8 cellular contexts compared by ENCODE assay signal in the genomic region with DNA sequence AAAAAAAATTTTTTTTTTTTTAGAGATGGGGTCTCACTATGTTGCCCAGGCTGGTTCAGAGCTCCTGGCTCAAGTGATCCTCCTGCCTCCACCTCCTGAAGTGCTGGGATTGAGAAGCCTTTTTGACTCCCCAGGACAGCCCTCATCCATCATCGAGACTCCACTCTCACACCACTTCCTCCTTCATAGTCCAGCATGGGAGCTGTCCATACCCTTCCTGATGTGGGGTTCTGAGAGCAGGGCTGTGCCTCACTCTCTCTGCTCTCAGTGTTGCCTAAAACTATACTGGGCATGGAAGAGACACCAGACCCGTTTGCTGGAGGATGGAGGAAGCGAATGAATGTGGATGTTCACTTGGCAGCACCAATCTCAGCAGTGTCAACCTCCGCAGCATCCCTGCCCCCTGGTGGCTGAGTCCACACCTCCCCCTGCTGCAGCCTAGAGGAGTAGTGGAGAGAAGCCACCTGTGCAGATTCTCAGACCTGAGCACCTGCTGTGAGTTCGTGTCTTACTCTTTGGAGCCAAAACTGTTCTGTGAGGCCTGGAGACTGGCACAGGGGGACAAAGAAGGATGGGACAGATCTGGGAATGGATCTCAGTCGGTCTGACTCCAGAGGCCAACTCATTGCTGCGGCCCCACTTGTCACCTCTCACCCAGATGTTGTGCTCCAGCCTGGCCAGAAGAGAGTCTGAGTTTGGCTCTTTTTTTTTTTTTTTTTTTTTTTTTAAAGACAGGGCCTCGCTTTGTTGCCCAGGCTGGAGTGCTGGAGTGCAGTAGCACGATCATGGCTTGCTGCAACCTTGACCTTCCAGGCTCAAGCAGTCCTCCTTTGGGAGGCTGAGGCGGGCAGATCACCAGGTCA. TPM values are rescaled to one million over a fixed set of nuclear protein-coding genes. Genes with fewer than 3 reads are reported as not detected.
DNase-seq lines count a peak whose midpoint lies in the region; ATAC-seq and TF ChIP-seq lines count a peak whose summit lies in the region.

No MANE protein-coding gene starts in this region.

- no peaks in the 10 kb centered on the region for H3K36me3 ChIP-seq in transverse colon

- no peaks in the 10 kb centered on the region for H3K36me3 Mint-ChIP-seq in activated CD8-positive, alpha-beta T cell treated with anti-CD3 and anti-CD28 coated beads, Interleukin-2, amount 10 ng/mL, durations not matched to agents 7 days and 5 days (ENCODE audit: low read depth)
- H3K36me3 Mint-ChIP-seq in neural crest cell (ENCODE audit: low read depth), result no peaks in the 10 kb centered on the region

- no peak overlapping the region for H3K4me3 Mint-ChIP-seq in activated CD8-positive, alpha-beta T cell treated with anti-CD3 and anti-CD28 coated beads, Interleukin-2, amount 10 ng/mL, durations not matched to agents 7 days and 5 days
- no peak overlapping the region for H3K4me3 Mint-ChIP-seq in neural crest cell

- no peak overlapping the region for H3K4me3 ChIP-seq in transverse colon

- H3K4me1 ChIP-seq in transverse colon, result peaks cover 0 to 16% (median 14%) of the 10 kb centered on the region in 4 donors

- TF ChIP-seq CTCF in neural crest cell (conservative IDR thresholded peaks at IDR 0.05) (peak; percentile 76), transverse colon (IDR thresholded peaks at IDR 0.05) (peak; percentile 76 to 94 (median 88))

- TF ChIP-seq EP300 in transverse colon (IDR thresholded peaks at IDR 0.05; ENCODE audit: low read depth), result no peak

- peaks cover 14% of the 10 kb centered on the region for H3K27me3 Mint-ChIP-seq in activated CD8-positive, alpha-beta T cell treated with anti-CD3 and anti-CD28 coated beads, Interleukin-2, amount 10 ng/mL, durations not matched to agents 7 days and 5 days (ENCODE audit: low read depth)
- H3K27me3 Mint-ChIP-seq in neural crest cell (ENCODE audit: low read depth), result peaks cover 48% of the 10 kb centered on the region

- POLR2A ChIA-PET in activated CD8-positive, alpha-beta T cell treated with anti-CD3 and anti-CD28 coated beads, Interleukin-2, amount 10 ng/mL, durations not matched to agents 7 days and 5 days (lab: Charles Lee), result no interaction called here

- no peaks in the 10 kb centered on the region for H3K9me3 Mint-ChIP-seq in activated CD8-positive, alpha-beta T cell treated with anti-CD3 and anti-CD28 coated beads, Interleukin-2, amount 10 ng/mL, durations not matched to agents 7 days and 5 days (ENCODE audit: insufficient read depth)
- H3K9me3 Mint-ChIP-seq in neural crest cell, result no peaks in the 10 kb centered on the region

- H3K9me3 ChIP-seq in transverse colon, result no peaks in the 10 kb centered on the region

- H3K27ac ChIP-seq in transverse colon, result no peak overlapping the region

- intact Hi-C loops in transverse colon (cut with DNase I; ENCODE audit: low total_unique reads), result loop anchor here (2.0 kb wide), 1 partner anchor 29 kb away; no protein-coding TSS in a partner anchor

- peak; percentile 52 for ATAC-seq in HG03045 (IDR thresholded peaks at IDR 0.05; ENCODE audit: unreplicated experiment)
- peak; percentile 96 for ATAC-seq in activated CD8-positive, alpha-beta T cell treated with anti-CD3 and anti-CD28 coated beads, Interleukin-2, amount 10 ng/mL, durations not matched to agents 7 days and 5 days
- peak; percentile 93 for ATAC-seq in esophagus mucosa
- ATAC-seq in HG02840 (IDR thresholded peaks at IDR 0.05; ENCODE audit: low FRiP score, unreplicated experiment), result no peak

- WGBS in transverse colon (ENCODE audit: low coverage in 1 of 2), 2 donors, result 45% methylated on average over 10 of the region's 10 CpGs; no CpG with 5 or more reads in 1 of the 2 donors

- H3K4me1 Mint-ChIP-seq in activated CD8-positive, alpha-beta T cell treated with anti-CD3 and anti-CD28 coated beads, Interleukin-2, amount 10 ng/mL, durations not matched to agents 7 days and 5 days (ENCODE audit: low read depth), result no peaks in the 10 kb centered on the region
- peaks cover 15% of the 10 kb centered on the region for H3K4me1 Mint-ChIP-seq in neural crest cell

- in situ Hi-C loops in transverse colon (cut with MboI; ENCODE audit: low pct_ligation_motif_present in 1 of 4, low pct_unique_long_range_greater_than_20kb in 1 of 4, low sequenced_read_pairs in 3 of 4), result no loop called here

- no peak overlapping the region for H3K27ac Mint-ChIP-seq in activated CD8-positive, alpha-beta T cell treated with anti-CD3 and anti-CD28 coated beads, Interleukin-2, amount 10 ng/mL, durations not matched to agents 7 days and 5 days
- H3K27ac Mint-ChIP-seq in neural crest cell (ENCODE audit: unreplicated experiment), result no peak overlapping the region

- no peaks in the 10 kb centered on the region for H3K27me3 ChIP-seq in transverse colon

- peak; percentile 46 for DNase-seq in DMS114 treated with DMSO at 0.1 percent for 48 hours (lab: John Stamatoyannopoulos, UW; ENCODE audit: unreplicated experiment)
- DNase-seq in NCI-H82 treated with DMSO at 0.1 percent for 48 hours (lab: John Stamatoyannopoulos, UW; ENCODE audit: unreplicated experiment), result peak; percentile 34
- peak; percentile 84 for DNase-seq in activated CD8-positive, alpha-beta T cell treated with anti-CD3 and anti-CD28 coated beads, Interleukin-2, amount 10 ng/mL, durations not matched to agents 7 days and 5 days
- peak; percentile 59 for DNase-seq in neural crest cell (ENCODE audit: low read depth, low spot score)
- DNase-seq in transverse colon, result peak; percentile 89

- TF ChIP-seq POLR2A in transverse colon (IDR thresholded peaks at IDR 0.05), result no peak

- CTCF ChIA-PET in activated CD8-positive, alpha-beta T cell treated with anti-CD3 and anti-CD28 coated beads, Interleukin-2, amount 10 ng/mL, durations not matched to agents 7 days and 5 days (lab: Charles Lee), result interaction anchor here (1.0 to 2.1 kb wide), 6 partner anchors 9 to 195 kb away, joined by 3 to 9 read pairs (median 4); a partner anchor contains a TSS

RNA-seq across cellular contexts. Expression of a gene that starts 17.7 kb away (rescaled TPM):
- not detected for total RNA-seq in activated CD8-positive, alpha-beta T cell treated with anti-CD3 and anti-CD28 coated beads, Interleukin-2, amount 10 ng/mL, durations not matched to agents 7 days and 5 days
- total RNA-seq in esophagus mucosa, result 15.9 TPM
- total RNA-seq in neural crest cell, result not detected in 2 replicates
- 100 to 1,000 TPM; 229 to 300 (median 272) TPM for total RNA-seq in transverse colon

RNA-seq across cellular contexts. Expression of a gene that starts 23.5 kb away (rescaled TPM):
- not detected for total RNA-seq in activated CD8-positive, alpha-beta T cell treated with anti-CD3 and anti-CD28 coated beads, Interleukin-2, amount 10 ng/mL, durations not matched to agents 7 days and 5 days
- not detected for total RNA-seq in esophagus mucosa
- total RNA-seq in neural crest cell, result 0.23 TPM in 1 of 2 replicates, not detected in the other
- total RNA-seq in transverse colon, result under 1 TPM in 1 of 4 donors, not detected in 3; 0.48 TPM

RNA-seq across cellular contexts. Expression of a gene that starts 50.7 kb away (rescaled TPM):
- 10 to 100 TPM; 55.2 to 58.0 TPM for total RNA-seq in activated CD8-positive, alpha-beta T cell treated with anti-CD3 and anti-CD28 coated beads, Interleukin-2, amount 10 ng/mL, durations not matched to agents 7 days and 5 days
- total RNA-seq in esophagus mucosa, result 44.0 TPM
- total RNA-seq in neural crest cell, result 49.0 and 52.4 TPM in 2 replicates
- total RNA-seq in transverse colon, result 10 to 100 TPM; 12.3 to 61.7 (median 49.9) TPM

Comparison
In these comparisons a context has a peak if more than half of its experiments do, and no peak if none do; other contexts are left out.
1. DNase-seq: peak in every context shown above with its lines; median percentile 89 in transverse colon; 84 in activated CD8-positive, alpha-beta T cell treated with anti-CD3 and anti-CD28 coated beads, Interleukin-2, amount 10 ng/mL, durations not matched to agents 7 days and 5 days; 59 in neural crest cell; 46 in DMS114 treated with DMSO at 0.1 percent for 48 hours; 34 in NCI-H82 treated with DMSO at 0.1 percent for 48 hours.
2. RNA of a gene that starts 17.7 kb away (total RNA-seq): 229 to 300 TPM in transverse colon and 15.9 TPM in esophagus mucosa (single experiment); not detected in activated CD8-positive, alpha-beta T cell treated with anti-CD3 and anti-CD28 coated beads, Interleukin-2, amount 10 ng/mL, durations not matched to agents 7 days and 5 days and not detected in neural crest cell; every median in the first group is over 10 times any median in the second.